ENCODE assay signal across 21 cellular contexts in the genomic region with DNA sequence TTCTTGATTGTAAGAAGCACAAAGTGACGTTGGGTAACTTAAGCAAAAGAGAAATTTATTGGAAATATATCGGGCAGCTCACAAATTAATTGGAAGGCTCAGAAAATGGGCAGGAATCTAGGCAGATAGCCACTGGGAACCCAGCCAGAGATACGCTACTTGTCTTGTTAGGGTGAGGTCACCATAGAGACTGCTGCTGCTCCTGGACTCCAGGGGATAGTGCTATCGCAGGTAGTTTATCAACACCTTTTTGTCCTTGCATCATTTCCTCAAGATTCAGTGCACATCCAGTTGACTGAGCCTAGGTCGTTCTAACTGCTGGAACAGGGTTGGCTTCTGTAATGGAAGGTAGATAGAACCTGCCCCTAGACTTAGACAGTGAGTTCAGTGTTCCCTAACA. TPM values are rescaled to one million over a fixed set of nuclear protein-coding genes. Genes with fewer than 3 reads are reported as not detected.
DNase-seq lines count a peak whose midpoint lies in the region; ATAC-seq, FAIRE-seq and TF ChIP-seq lines count a peak whose summit lies in the region.
"Had no signal": no experiment of that assay in that cellular context is flagged by ENCODE, and none has a peak within 500 bp of the region (broad histone marks: within the 10 kb centered on the region; RNA-seq: fewer than 3 reads in every experiment).

No MANE protein-coding gene starts in this region.

- H3K9ac ChIP-seq in astrocyte (ENCODE audit: low read length) (no peak overlapping the region), mesendoderm (ENCODE audit: low read length) (no peak overlapping the region)

- no peaks in the 10 kb centered on the region for H3K36me3 ChIP-seq in ACC112 (ENCODE audit: insufficient read depth, low read length)
- no peaks in the 10 kb centered on the region for H3K36me3 ChIP-seq in astrocyte (ENCODE audit: insufficient read depth, low read length)
- no peaks in the 10 kb centered on the region for H3K36me3 ChIP-seq in mesendoderm (ENCODE audit: control insufficient read depth, insufficient read depth, low read length)
- H3K36me3 ChIP-seq: stomach had no signal

- no peak overlapping the region for H4K5ac ChIP-seq in mesendoderm (ENCODE audit: low read length)

- H3K79me2 ChIP-seq in ACC112 (ENCODE audit: control insufficient read depth, insufficient read depth, low read length, unreplicated experiment) (peaks cover 86% of the 10 kb centered on the region), astrocyte (ENCODE audit: insufficient read depth, low read length) (peaks cover 92% of the 10 kb centered on the region), mesendoderm (ENCODE audit: control insufficient read depth, insufficient read depth, low read length) (peaks cover 73% of the 10 kb centered on the region)

- no peak overlapping the region for H3K23ac ChIP-seq in mesendoderm (ENCODE audit: low read length)

- peaks cover 4% of the 10 kb centered on the region for H3K36me3 Mint-ChIP-seq in astrocyte (ENCODE audit: low read depth, unreplicated experiment)
- H3K36me3 Mint-ChIP-seq: CD14-positive monocyte, memory B cell had no signal

- H3K27me3 ChIP-seq in ACC112 (ENCODE audit: insufficient read depth, low read length) (no peaks in the 10 kb centered on the region), astrocyte (ENCODE audit: insufficient read depth, low read length) (no peaks in the 10 kb centered on the region), mesendoderm (ENCODE audit: insufficient read depth, low read length, poor library complexity) (no peaks in the 10 kb centered on the region)
- H3K27me3 ChIP-seq: stomach had no signal

- no peak overlapping the region for H3K4me2 ChIP-seq in astrocyte (ENCODE audit: low read length)
- no peak overlapping the region for H3K4me2 ChIP-seq in mesendoderm (ENCODE audit: low read length)
- H3K4me2 ChIP-seq: GM23338 had no signal

- no peak overlapping the region for H3K4ac ChIP-seq in mesendoderm (ENCODE audit: low read depth, low read length)

- H2AK5ac ChIP-seq in mesendoderm (ENCODE audit: low read length), result no peak overlapping the region

- DNase-seq in NCI-H2029 (lab: John Stamatoyannopoulos, UW), result peak; percentile 74
- no peak for DNase-seq in astrocyte (ENCODE audit: low read depth)
- DNase-seq in mesendoderm, result peak; percentile 67
- no peak for DNase-seq in NCI-H774 (lab: John Stamatoyannopoulos, UW)
- no peak for DNase-seq in stimulated activated naive CD4-positive, alpha-beta T cell treated with Interleukin-2 at 50 U/mL for 16 hours (lab: John Stamatoyannopoulos, UW)
- DNase-seq: activated CD4-positive, alpha-beta T cell treated with anti-CD3 and anti-CD28 coated beads for 4 hours; activated effector memory CD4-positive, alpha-beta T cell treated with Interleukin-2 at 50 U/mL for 16 hours; amygdala; NCI-H1048; NCI-H2107; stomach; SW 1271 had no signal

- no peak overlapping the region for H3K4me3 Mint-ChIP-seq in astrocyte (ENCODE audit: unreplicated experiment)
- H3K4me3 Mint-ChIP-seq: CD14-positive monocyte; central memory CD8-positive, alpha-beta T cell; GM23338; memory B cell had no signal

- peaks cover 54% of the 10 kb centered on the region for H4K20me1 ChIP-seq in astrocyte (ENCODE audit: insufficient read depth, low read length)

- H4K8ac ChIP-seq in mesendoderm (ENCODE audit: low read depth, low read length), result no peak overlapping the region

- H3K9me3 ChIP-seq in astrocyte (ENCODE audit: insufficient read depth, low read depth, low read length), result no peaks in the 10 kb centered on the region
- H3K9me3 ChIP-seq: stomach had no signal

- peaks cover 34% of the 10 kb centered on the region for H3K79me1 ChIP-seq in mesendoderm (ENCODE audit: low read length)

- peaks cover 64% of the 10 kb centered on the region for H3K4me1 Mint-ChIP-seq in astrocyte (ENCODE audit: low read depth, unreplicated experiment)
- H3K4me1 Mint-ChIP-seq: CD14-positive monocyte; central memory CD8-positive, alpha-beta T cell; memory B cell had no signal

- H3K9me3 Mint-ChIP-seq in astrocyte (ENCODE audit: unreplicated experiment), result no peaks in the 10 kb centered on the region
- H3K9me3 Mint-ChIP-seq: central memory CD8-positive, alpha-beta T cell; GM23338; memory B cell had no signal

- no peaks in the 10 kb centered on the region for H3K27me3 Mint-ChIP-seq in astrocyte (ENCODE audit: low read depth, unreplicated experiment)

- no peak overlapping the region for H2BK5ac ChIP-seq in mesendoderm (ENCODE audit: low read length)

- peak overlapping the region; percentile 58 for H3K27ac Mint-ChIP-seq in astrocyte (ENCODE audit: unreplicated experiment)
- H3K27ac Mint-ChIP-seq: GM23338, memory B cell had no signal

- H3K4me3 ChIP-seq in ACC112 (ENCODE audit: low read depth, low read length) (no peak overlapping the region), astrocyte (ENCODE audit: insufficient read depth, low read depth, low read length) (no peak overlapping the region), mesendoderm (ENCODE audit: low read length) (no peak overlapping the region)
- H3K4me3 ChIP-seq: GM23338, stomach had no signal

- no peak overlapping the region for H3K56ac ChIP-seq in mesendoderm (ENCODE audit: low read length)

- H2BK120ac ChIP-seq in mesendoderm (ENCODE audit: low read depth, low read length), result no peak overlapping the region

- WGBS in mesendoderm (ENCODE audit: extremely low coverage, insufficient coverage, low lambda C conversion rate), result no CpG with 5 or more reads among the region's 5 CpGs

- H3K18ac ChIP-seq in mesendoderm (ENCODE audit: low read length), result no peak overlapping the region

- ATAC-seq in GM18868 (IDR thresholded peaks at IDR 0.05; ENCODE audit: unreplicated experiment) (no peak), GM21619 (IDR thresholded peaks at IDR 0.05; ENCODE audit: unreplicated experiment) (no peak)
- ATAC-seq: GM23338 had no signal

- H3K4me1 ChIP-seq in ACC112 (ENCODE audit: control insufficient read depth, insufficient read depth, low read length, unreplicated experiment) (peaks cover 76% of the 10 kb centered on the region), astrocyte (ENCODE audit: insufficient read depth, low read length) (peaks cover 48% of the 10 kb centered on the region), mesendoderm (ENCODE audit: control insufficient read depth, low read depth, low read length) (peaks cover 16% of the 10 kb centered on the region)

- H2AFZ ChIP-seq in ACC112 (ENCODE audit: low read length, unreplicated experiment) (no peak overlapping the region), astrocyte (ENCODE audit: low read depth, low read length) (no peak overlapping the region)
- H2AFZ ChIP-seq: GM23338 had no signal

- TF ChIP-seq CTCF in astrocyte (IDR thresholded peaks at IDR 0.05; ENCODE audit: insufficient read depth, low read depth, low read length), result no peak

- no peak for FAIRE-seq in astrocyte (lab: Jason Lieb, UNC)
- FAIRE-seq: TTC549, urothelium cell line had no signal

- H3K27ac ChIP-seq in ACC112 (ENCODE audit: low read depth, low read length), result peak overlapping the region; percentile 44; the same call in 1 of the 2 replicates
- H3K27ac ChIP-seq in astrocyte (ENCODE audit: low read depth, low read length), result no peak overlapping the region
- no peak overlapping the region for H3K27ac ChIP-seq in mesendoderm (ENCODE audit: low read depth, low read length)
- H3K27ac ChIP-seq: stomach had no signal

- no peak overlapping the region for H2BK15ac ChIP-seq in mesendoderm (replicated peaks; ENCODE audit: low read depth)

RNA-seq across cellular contexts. Expression of a gene that starts 19.6 kb away (rescaled TPM):
- total RNA-seq in astrocyte, result 46.1 and 47.8 TPM in 2 replicates
- polyA plus RNA-seq in mesendoderm (2013, experiment 1 of 2), result 37.8 TPM
- polyA plus RNA-seq in mesendoderm (2013, experiment 2 of 2), result 36.9 TPM

Comparison
In these comparisons a context has a peak if more than half of its experiments do, and no peak if none do; other contexts are left out.
1. DNase-seq: peak in NCI-H2029 (single experiment) and mesendoderm (single experiment); none in astrocyte (single experiment), NCI-H774 (single experiment) and stimulated activated naive CD4-positive, alpha-beta T cell treated with Interleukin-2 at 50 U/mL for 16 hours (single experiment).